8 cellular contexts compared by ENCODE assay signal in genomic region chr2:109612991-109613921, GRCh38. TPM values are rescaled to one million over a fixed set of nuclear protein-coding genes. Genes with fewer than 3 reads are reported as not detected.
DNase-seq lines count a peak whose midpoint lies in the region; ATAC-seq and TF ChIP-seq lines count a peak whose summit lies in the region.

No MANE protein-coding gene starts in this region.

- H3K36me3 ChIP-seq in iPS-15b (ENCODE audit: control insufficient read depth, insufficient read depth, low read length) = no peaks in the 10 kb centered on the region

- H3K27me3 ChIP-seq in iPS-15b (ENCODE audit: control insufficient read depth, insufficient read depth, low read length) = peaks cover 14% of the 10 kb centered on the region

- TF ChIP-seq CTCF in astrocyte of the spinal cord (IDR thresholded peaks at IDR 0.05; ENCODE audit: low read depth, low read length) (no peak), retinal pigment epithelial cell (conservative IDR thresholded peaks at IDR 0.05; ENCODE audit: low read depth, low read length) (no peak)

- H3K4me3 ChIP-seq in astrocyte of the spinal cord (ENCODE audit: low read depth, low read length) = peak overlapping the region; percentile 85
- peak overlapping the region; percentile 91 for H3K4me3 ChIP-seq in iPS-15b (ENCODE audit: low read depth, low read length)
- peak overlapping the region; percentile 89 for H3K4me3 ChIP-seq in retinal pigment epithelial cell (ENCODE audit: low read length)

- DNase-seq in EH (ENCODE audit: low read depth) = peak; percentile 76
- peak; percentile 61 for DNase-seq in LHCN-M2 (ENCODE audit: low read depth)
- DNase-seq in astrocyte of the spinal cord (ENCODE audit: low read depth, low spot score) = peak; percentile 69
- DNase-seq in retinal pigment epithelial cell (ENCODE audit: low read depth) = no peak
- no peak for DNase-seq in NCI-H2029 treated with DMSO at 0.1 percent for 48 hours (lab: John Stamatoyannopoulos, UW)
- no peak for DNase-seq in D341Med (ENCODE audit: low spot score)

- peak; percentile 37 for ATAC-seq in GM21529 (IDR thresholded peaks at IDR 0.05; ENCODE audit: unreplicated experiment)

- no peaks in the 10 kb centered on the region for H3K9me3 ChIP-seq in iPS-15b (ENCODE audit: control insufficient read depth, insufficient read depth, low read length)

- peak overlapping the region; percentile 68 for H3K9ac ChIP-seq in iPS-15b (ENCODE audit: low read depth, low read length)

- H3K4me1 ChIP-seq in iPS-15b (ENCODE audit: control insufficient read depth, insufficient read depth, low read length) = peaks cover 5% of the 10 kb centered on the region

- in situ Hi-C loops in astrocyte of the spinal cord (cut with HindIII; ENCODE audit: low sequenced_read_pairs) = no loop called here

RNA-seq across cellular contexts. Expression of gene SEPTIN10, which starts 0.5 kb away (rescaled TPM):
- total RNA-seq in LHCN-M2 (2014; rRNA removed) = 75.1 and 77.4 TPM in 2 replicates
- polyA plus RNA-seq in LHCN-M2 (2012) = 35.3 TPM

RNA-seq across cellular contexts. Expression of gene SOWAHC, which starts 0.9 kb away (rescaled TPM):
- 6.4 and 7.3 TPM in 2 replicates for total RNA-seq in LHCN-M2 (2014; rRNA removed)
- 2.2 TPM for polyA plus RNA-seq in LHCN-M2 (2012)

Comparison
In these comparisons a context has a peak if more than half of its experiments do, and no peak if none do; other contexts are left out.
1. DNase-seq: peak in EH (single experiment), LHCN-M2 (single experiment) and astrocyte of the spinal cord (single experiment); none in retinal pigment epithelial cell (single experiment), NCI-H2029 treated with DMSO at 0.1 percent for 48 hours (single experiment) and D341Med (single experiment).
2. Peak in every context shown above with its lines, with median percentiles within 50 percentile points of each other: H3K4me3 ChIP-seq.